In genomic region chr12:116323696-116324386, GRCh38 we compare ENCODE assay signal across 14 cellular contexts. TPM values are rescaled to one million over a fixed set of nuclear protein-coding genes. Genes with fewer than 3 reads are reported as not detected.
DNase-seq lines count a peak whose midpoint lies in the region; ATAC-seq, FAIRE-seq and TF ChIP-seq lines count a peak whose summit lies in the region.
"Had no signal": no experiment of that assay in that cellular context is flagged by ENCODE, and none has a peak within 500 bp of the region (broad histone marks: within the 10 kb centered on the region; RNA-seq: fewer than 3 reads in every experiment).

No MANE protein-coding gene starts in this region.

- H3K9me3 ChIP-seq in CD4-positive, CD25-positive, alpha-beta regulatory T cell (ENCODE audit: control insufficient read depth in 2 of 2, low read length in 2 of 2): no peaks in the 10 kb centered on the region
- H3K9me3 ChIP-seq: body of pancreas, testis had no signal

- TF ChIP-seq POLR2A in GM12891 (IDR thresholded peaks at IDR 0.05; ENCODE audit: low read depth, low read length): no peak

- H3K9me3 Mint-ChIP-seq in CD4-positive, CD25-positive, alpha-beta regulatory T cell: peaks cover 0 to 5% (median 0%) of the 10 kb centered on the region in 7 donors
- H3K9me3 Mint-ChIP-seq in T-helper 2 cell treated with Interferon-gamma antibody and Interleukin-4, amounts not matched to agents 5 μg/mL and 100 μg/mL, for 36 hours: no peaks in the 10 kb centered on the region
- H3K9me3 Mint-ChIP-seq in naive B cell: peaks cover 0 to 2% (median 0%) of the 10 kb centered on the region in 7 donors
- H3K9me3 Mint-ChIP-seq: immature natural killer cell had no signal

- no peak for ATAC-seq in CD4-positive, CD25-positive, alpha-beta regulatory T cell (ENCODE audit: low read depth in 2 of 2)
- ATAC-seq in naive B cell (ENCODE audit: low read depth in 2 of 2) (peak; percentile 45 to 48), HG03159 (IDR thresholded peaks at IDR 0.05; ENCODE audit: unreplicated experiment) (no peak)
- ATAC-seq: body of pancreas, HepG2 had no signal

- H3K4me1 ChIP-seq in CD4-positive, CD25-positive, alpha-beta regulatory T cell (ENCODE audit: control insufficient read depth, insufficient read depth, low read length, poor library complexity, severe bottlenecking): peaks cover 13% of the 10 kb centered on the region

- H3K27me3 ChIP-seq in CD4-positive, CD25-positive, alpha-beta regulatory T cell (ENCODE audit: control insufficient read depth, insufficient read depth, low read length): no peaks in the 10 kb centered on the region
- H3K27me3 ChIP-seq: body of pancreas, testis had no signal

- peaks cover 12 to 44% (median 23%) of the 10 kb centered on the region in 4 donors for H3K4me1 Mint-ChIP-seq in CD4-positive, CD25-positive, alpha-beta regulatory T cell
- H3K4me1 Mint-ChIP-seq in T-helper 2 cell treated with Interferon-gamma antibody and Interleukin-4, amounts not matched to agents 5 μg/mL and 100 μg/mL, for 36 hours (ENCODE audit: low read depth): peaks cover 38% of the 10 kb centered on the region
- peaks cover 36 to 52% (median 38%) of the 10 kb centered on the region in 3 donors for H3K4me1 Mint-ChIP-seq in naive B cell

- no peaks in the 10 kb centered on the region for H3K36me3 Mint-ChIP-seq in CD4-positive, CD25-positive, alpha-beta regulatory T cell
- H3K36me3 Mint-ChIP-seq in T-helper 2 cell treated with Interferon-gamma antibody and Interleukin-4, amounts not matched to agents 5 μg/mL and 100 μg/mL, for 36 hours (ENCODE audit: low read depth): peaks cover 3% of the 10 kb centered on the region
- H3K36me3 Mint-ChIP-seq in naive B cell: no peaks in the 10 kb centered on the region
- H3K36me3 Mint-ChIP-seq: immature natural killer cell had no signal

- no peak overlapping the region for H3K4me3 ChIP-seq in CD4-positive, CD25-positive, alpha-beta regulatory T cell (ENCODE audit: low read depth, low read length)
- H3K4me3 ChIP-seq: body of pancreas, testis had no signal

- H3K27ac Mint-ChIP-seq in CD4-positive, CD25-positive, alpha-beta regulatory T cell: peak overlapping the region in 2 of 3 donors; percentile 53 to 85
- H3K27ac Mint-ChIP-seq in T-helper 2 cell treated with Interferon-gamma antibody and Interleukin-4, amounts not matched to agents 5 μg/mL and 100 μg/mL, for 36 hours: peak overlapping the region; percentile 33
- H3K27ac Mint-ChIP-seq in naive B cell: peak overlapping the region; percentile 49 to 95 (median 92)

- H3K27me3 Mint-ChIP-seq in CD4-positive, CD25-positive, alpha-beta regulatory T cell: peaks cover 16% of the 10 kb centered on the region
- H3K27me3 Mint-ChIP-seq in T-helper 2 cell treated with Interferon-gamma antibody and Interleukin-4, amounts not matched to agents 5 μg/mL and 100 μg/mL, for 36 hours (ENCODE audit: low read depth): no peaks in the 10 kb centered on the region
- no peaks in the 10 kb centered on the region for H3K27me3 Mint-ChIP-seq in naive B cell

- no peak for DNase-seq in CD4-positive, CD25-positive, alpha-beta regulatory T cell
- DNase-seq in GM12891 (ENCODE audit: insufficient read length, low spot score) (no peak), naive B cell (no peak), posterior vena cava (ENCODE audit: low spot score) (no peak)
- no peak for DNase-seq in T-helper 2 cell treated with Interferon-gamma antibody and Interleukin-4, amounts not matched to agents 5 μg/mL and 100 μg/mL, for 36 hours (ENCODE audit: low spot score)
- no peak for DNase-seq in activated CD8-positive, alpha-beta memory T cell treated with anti-CD3 and anti-CD28 coated beads, Interleukin-2, amount 50 U/mL, for 48 hours
- DNase-seq: body of pancreas, C1 segment of cervical spinal cord, immature natural killer cell, retina, testis had no signal

- peak; percentile 23 for FAIRE-seq in GM12891 (lab: Jason Lieb, UNC)
- FAIRE-seq: HepG2 had no signal

- no peak overlapping the region for H3K27ac ChIP-seq in CD4-positive, CD25-positive, alpha-beta regulatory T cell (ENCODE audit: insufficient read depth, low read length, poor library complexity, severe bottlenecking)
- H3K27ac ChIP-seq: body of pancreas, testis had no signal

- intact Hi-C loops in posterior vena cava (cut with DNase I): loop anchor here in 1 of 2 donors (10.0 kb wide), 1 partner anchor 61 kb away; no protein-coding TSS in a partner anchor

- no peaks in the 10 kb centered on the region for H3K36me3 ChIP-seq in CD4-positive, CD25-positive, alpha-beta regulatory T cell (ENCODE audit: control insufficient read depth, insufficient read depth, low read length)

- peak overlapping the region in 1 of 4 donors; percentile 40 for H3K4me3 Mint-ChIP-seq in CD4-positive, CD25-positive, alpha-beta regulatory T cell
- H3K4me3 Mint-ChIP-seq in T-helper 2 cell treated with Interferon-gamma antibody and Interleukin-4, amounts not matched to agents 5 μg/mL and 100 μg/mL, for 36 hours: peak overlapping the region; percentile 3
- H3K4me3 Mint-ChIP-seq in naive B cell: peak overlapping the region in 4 of 8 donors; percentile 14 to 66 (median 54)
- H3K4me3 Mint-ChIP-seq: neural crest cell had no signal

TF ChIP-seq in GM12891, 5 proteins besides CTCF, POLR2A, EP300 and RAD21:
- TF ChIP-seq POU2F2 (IDR thresholded peaks at IDR 0.05; ENCODE audit: low read depth, low read length): no peak
- no peak for TF ChIP-seq TAF1 (IDR thresholded peaks at IDR 0.05; ENCODE audit: low read depth, low read length)
- TF ChIP-seq SPI1 (IDR thresholded peaks at IDR 0.05; ENCODE audit: low read depth, low read length): no peak
- no peak for TF ChIP-seq POLR2AphosphoS5 (IDR thresholded peaks at IDR 0.05; ENCODE audit: low read depth, low read length)
- no peak for TF ChIP-seq PAX5 (IDR thresholded peaks at IDR 0.05; ENCODE audit: insufficient read depth, low read length, severe bottlenecking)

RNA-seq across cellular contexts. Expression of gene MED13L, which starts 46.3 kb away (rescaled TPM):
- 179 TPM for total RNA-seq in CD4-positive, CD25-positive, alpha-beta regulatory T cell
- polyA plus RNA-seq in CD4-positive, CD25-positive, alpha-beta regulatory T cell: 1 to 10 TPM; 4.5 to 7.4 (median 5.9) TPM
- 12.5 TPM for polyA plus RNA-seq in GM12891 (2012; ENCODE audit: low read depth, missing spikeins)
- 10 to 100 TPM; 12.5 to 19.2 (median 16.2) TPM for polyA plus RNA-seq in naive B cell (ENCODE audit: low read depth in 6 of 6)
- 100 to 1,000 TPM; 133 to 176 TPM for total RNA-seq in posterior vena cava

Comparison
In these comparisons a context has a peak if more than half of its experiments do, and no peak if none do; other contexts are left out.
1. ATAC-seq: peak in naive B cell (2 of 2); none in CD4-positive, CD25-positive, alpha-beta regulatory T cell (0 of 2) and HG03159 (single experiment).
2. H3K27ac Mint-ChIP-seq: peak in every context shown above with its lines; median percentile 92 in naive B cell; 69 in CD4-positive, CD25-positive, alpha-beta regulatory T cell; 33 in T-helper 2 cell treated with Interferon-gamma antibody and Interleukin-4, amounts not matched to agents 5 μg/mL and 100 μg/mL, for 36 hours.